Comparison of ENCODE assay signal across 1 cellular context in the genomic region with DNA sequence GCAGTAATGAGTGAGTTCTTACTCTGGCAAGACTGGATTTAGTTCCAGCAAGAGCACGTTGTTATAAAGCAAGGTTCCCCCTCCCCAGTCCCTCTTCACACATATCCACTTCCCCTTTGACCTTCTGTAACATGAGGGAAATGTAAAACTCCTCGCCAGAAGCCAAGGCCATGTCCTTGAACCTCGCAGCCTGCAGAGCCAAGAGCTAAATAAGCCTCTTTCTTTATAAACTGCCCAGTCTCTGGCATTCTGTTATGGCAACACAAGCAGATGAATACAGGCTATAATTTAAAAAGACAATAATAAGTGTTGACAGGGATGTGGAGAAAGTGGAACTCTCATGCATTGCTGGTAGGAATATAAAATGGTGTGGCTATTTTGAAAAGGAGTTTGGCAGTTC.
A peak's percentile ranks its signal among the peaks of the same experiment; 100 is the strongest.
TF ChIP-seq lines count a peak whose summit lies in the region.

No MANE protein-coding gene starts in this region.

TF ChIP-seq in HepG2, 621 proteins besides CTCF, POLR2A, EP300 and RAD21 (continued from another document):
- TF ChIP-seq, protein P1, sequence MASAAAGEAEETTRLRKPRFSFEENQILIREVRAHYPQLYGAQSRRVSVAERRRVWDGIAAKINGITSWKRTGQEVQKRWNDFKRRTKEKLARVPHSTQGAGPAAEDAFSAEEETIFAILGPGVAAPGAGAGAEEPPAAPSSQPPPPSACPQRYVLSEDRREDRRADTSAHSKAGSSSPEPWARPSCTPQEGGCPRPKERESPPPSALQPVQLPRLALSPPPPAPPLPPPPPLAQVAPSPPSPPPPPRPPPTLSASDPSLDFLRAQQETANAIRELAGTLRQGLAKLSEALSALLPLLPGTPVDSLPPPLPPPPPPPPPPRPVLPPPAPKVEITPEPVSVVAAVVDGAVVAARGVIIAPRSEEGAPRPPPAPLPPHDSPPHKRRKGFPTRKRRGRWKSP (CRISPR knock-in tag; IDR thresholded peaks at IDR 0.05), result no peak
- TF ChIP-seq ZFAT (CRISPR knock-in tag; conservative IDR thresholded peaks at IDR 0.05) (no peak), SMAD3 (CRISPR knock-in tag; IDR thresholded peaks at IDR 0.05) (no peak), BCL6 (CRISPR knock-in tag; IDR thresholded peaks at IDR 0.05) (peak; percentile 68), FOXC1 (CRISPR knock-in tag; IDR thresholded peaks at IDR 0.05; ENCODE audit: borderline replicate concordance) (peak; percentile 48; the same call in 1 of the 2 replicates), KLF6 (CRISPR knock-in tag; IDR thresholded peaks at IDR 0.05) (0 out of 2 replicates have a peak, but pooled peaks have one; percentile 29), ZNF552 (CRISPR knock-in tag; IDR thresholded peaks at IDR 0.05; ENCODE audit: borderline replicate concordance) (no peak), ZNF333 (CRISPR knock-in tag; IDR thresholded peaks at IDR 0.05; ENCODE audit: borderline replicate concordance) (no peak), ZNF567 (CRISPR knock-in tag; IDR thresholded peaks at IDR 0.05; ENCODE audit: borderline replicate concordance) (no peak), TEAD3 (CRISPR knock-in tag; optimal IDR thresholded peaks at IDR 0.05; ENCODE audit: borderline replicate concordance) (peak; percentile 39), KAT8 (CRISPR knock-in tag; IDR thresholded peaks at IDR 0.05) (peak; percentile 53; the same call in 1 of the 2 replicates), TOPORS (CRISPR knock-in tag; IDR thresholded peaks at IDR 0.05) (no peak), ZNF556 (CRISPR knock-in tag; IDR thresholded peaks at IDR 0.05; ENCODE audit: borderline replicate concordance) (no peak), ZSCAN22 (CRISPR knock-in tag; IDR thresholded peaks at IDR 0.05) (no peak), SALL2 (CRISPR knock-in tag; IDR thresholded peaks at IDR 0.05) (no peak), ZNF224 (CRISPR knock-in tag; IDR thresholded peaks at IDR 0.05) (no peak), SP5 (CRISPR knock-in tag; IDR thresholded peaks at IDR 0.05; ENCODE audit: borderline replicate concordance, low read depth) (no peak), ZNF317 (CRISPR knock-in tag; IDR thresholded peaks at IDR 0.05) (peak; percentile 89), CEBPB (IDR thresholded peaks at IDR 0.05; ENCODE audit: borderline replicate concordance, low read depth, low read length) (no peak), SMC3 (IDR thresholded peaks at IDR 0.05; ENCODE audit: low read length) (no peak), ZNF343 (CRISPR knock-in tag; IDR thresholded peaks at IDR 0.05) (no peak), EED (CRISPR knock-in tag; IDR thresholded peaks at IDR 0.05) (no peak), MED8 (CRISPR knock-in tag; IDR thresholded peaks at IDR 0.05; ENCODE audit: insufficient replicate concordance) (peak; percentile 24), ZNF367 (CRISPR knock-in tag; IDR thresholded peaks at IDR 0.05; ENCODE audit: borderline replicate concordance) (no peak)
- TF ChIP-seq, protein P2, sequence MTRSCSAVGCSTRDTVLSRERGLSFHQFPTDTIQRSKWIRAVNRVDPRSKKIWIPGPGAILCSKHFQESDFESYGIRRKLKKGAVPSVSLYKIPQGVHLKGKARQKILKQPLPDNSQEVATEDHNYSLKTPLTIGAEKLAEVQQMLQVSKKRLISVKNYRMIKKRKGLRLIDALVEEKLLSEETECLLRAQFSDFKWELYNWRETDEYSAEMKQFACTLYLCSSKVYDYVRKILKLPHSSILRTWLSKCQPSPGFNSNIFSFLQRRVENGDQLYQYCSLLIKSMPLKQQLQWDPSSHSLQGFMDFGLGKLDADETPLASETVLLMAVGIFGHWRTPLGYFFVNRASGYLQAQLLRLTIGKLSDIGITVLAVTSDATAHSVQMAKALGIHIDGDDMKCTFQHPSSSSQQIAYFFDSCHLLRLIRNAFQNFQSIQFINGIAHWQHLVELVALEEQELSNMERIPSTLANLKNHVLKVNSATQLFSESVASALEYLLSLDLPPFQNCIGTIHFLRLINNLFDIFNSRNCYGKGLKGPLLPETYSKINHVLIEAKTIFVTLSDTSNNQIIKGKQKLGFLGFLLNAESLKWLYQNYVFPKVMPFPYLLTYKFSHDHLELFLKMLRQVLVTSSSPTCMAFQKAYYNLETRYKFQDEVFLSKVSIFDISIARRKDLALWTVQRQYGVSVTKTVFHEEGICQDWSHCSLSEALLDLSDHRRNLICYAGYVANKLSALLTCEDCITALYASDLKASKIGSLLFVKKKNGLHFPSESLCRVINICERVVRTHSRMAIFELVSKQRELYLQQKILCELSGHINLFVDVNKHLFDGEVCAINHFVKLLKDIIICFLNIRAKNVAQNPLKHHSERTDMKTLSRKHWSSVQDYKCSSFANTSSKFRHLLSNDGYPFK (CRISPR knock-in tag; IDR thresholded peaks at IDR 0.05; ENCODE audit: borderline replicate concordance), result no peak
- TF ChIP-seq, protein P3, sequence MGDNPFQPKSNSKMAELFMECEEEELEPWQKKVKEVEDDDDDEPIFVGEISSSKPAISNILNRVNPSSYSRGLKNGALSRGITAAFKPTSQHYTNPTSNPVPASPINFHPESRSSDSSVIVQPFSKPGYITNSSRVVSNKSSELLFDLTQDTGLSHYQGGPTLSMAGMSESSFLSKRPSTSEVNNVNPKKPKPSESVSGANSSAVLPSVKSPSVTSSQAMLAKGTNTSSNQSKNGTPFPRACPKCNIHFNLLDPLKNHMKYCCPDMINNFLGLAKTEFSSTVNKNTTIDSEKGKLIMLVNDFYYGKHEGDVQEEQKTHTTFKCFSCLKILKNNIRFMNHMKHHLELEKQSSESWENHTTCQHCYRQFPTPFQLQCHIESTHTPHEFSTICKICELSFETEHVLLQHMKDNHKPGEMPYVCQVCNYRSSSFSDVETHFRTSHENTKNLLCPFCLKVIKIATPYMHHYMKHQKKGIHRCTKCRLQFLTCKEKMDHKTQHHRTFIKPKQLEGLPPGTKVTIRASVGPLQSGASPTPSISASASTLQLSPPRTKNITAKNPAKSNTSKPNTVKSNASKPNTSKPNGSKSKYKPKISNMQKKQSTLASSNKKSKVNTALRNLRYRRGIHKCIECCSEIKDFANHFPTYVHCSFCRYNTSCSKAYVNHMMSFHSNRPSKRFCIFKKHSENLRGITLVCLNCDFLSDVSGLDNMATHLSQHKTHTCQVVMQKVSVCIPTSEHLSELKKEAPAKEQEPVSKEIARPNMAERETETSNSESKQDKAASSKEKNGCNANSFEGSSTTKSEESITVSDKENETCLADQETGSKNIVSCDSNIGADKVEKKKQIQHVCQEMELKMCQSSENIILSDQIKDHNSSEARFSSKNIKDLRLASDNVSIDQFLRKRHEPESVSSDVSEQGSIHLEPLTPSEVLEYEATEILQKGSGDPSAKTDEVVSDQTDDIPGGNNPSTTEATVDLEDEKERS (CRISPR knock-in tag; IDR thresholded peaks at IDR 0.05), result no peak
- TF ChIP-seq, protein P4, sequence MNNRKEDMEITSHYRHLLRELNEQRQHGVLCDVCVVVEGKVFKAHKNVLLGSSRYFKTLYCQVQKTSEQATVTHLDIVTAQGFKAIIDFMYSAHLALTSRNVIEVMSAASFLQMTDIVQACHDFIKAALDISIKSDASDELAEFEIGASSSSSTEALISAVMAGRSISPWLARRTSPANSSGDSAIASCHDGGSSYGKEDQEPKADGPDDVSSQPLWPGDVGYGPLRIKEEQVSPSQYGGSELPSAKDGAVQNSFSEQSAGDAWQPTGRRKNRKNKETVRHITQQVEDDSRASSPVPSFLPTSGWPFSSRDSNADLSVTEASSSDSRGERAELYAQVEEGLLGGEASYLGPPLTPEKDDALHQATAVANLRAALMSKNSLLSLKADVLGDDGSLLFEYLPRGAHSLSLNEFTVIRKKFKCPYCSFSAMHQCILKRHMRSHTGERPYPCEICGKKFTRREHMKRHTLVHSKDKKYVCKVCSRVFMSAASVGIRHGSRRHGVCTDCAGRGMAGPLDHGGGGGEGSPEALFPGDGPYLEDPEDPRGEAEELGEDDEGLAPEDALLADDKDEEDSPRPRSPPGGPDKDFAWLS (CRISPR knock-in tag; IDR thresholded peaks at IDR 0.05; ENCODE audit: borderline replicate concordance), result no peak
- TF ChIP-seq, protein P5, sequence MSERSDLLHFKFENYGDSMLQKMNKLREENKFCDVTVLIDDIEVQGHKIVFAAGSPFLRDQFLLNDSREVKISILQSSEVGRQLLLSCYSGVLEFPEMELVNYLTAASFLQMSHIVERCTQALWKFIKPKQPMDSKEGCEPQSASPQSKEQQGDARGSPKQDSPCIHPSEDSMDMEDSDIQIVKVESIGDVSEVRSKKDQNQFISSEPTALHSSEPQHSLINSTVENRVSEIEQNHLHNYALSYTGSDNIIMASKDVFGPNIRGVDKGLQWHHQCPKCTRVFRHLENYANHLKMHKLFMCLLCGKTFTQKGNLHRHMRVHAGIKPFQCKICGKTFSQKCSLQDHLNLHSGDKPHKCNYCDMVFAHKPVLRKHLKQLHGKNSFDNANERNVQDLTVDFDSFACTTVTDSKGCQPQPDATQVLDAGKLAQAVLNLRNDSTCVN (CRISPR knock-in tag; IDR thresholded peaks at IDR 0.05; ENCODE audit: borderline replicate concordance), result no peak
- TF ChIP-seq, protein P6, sequence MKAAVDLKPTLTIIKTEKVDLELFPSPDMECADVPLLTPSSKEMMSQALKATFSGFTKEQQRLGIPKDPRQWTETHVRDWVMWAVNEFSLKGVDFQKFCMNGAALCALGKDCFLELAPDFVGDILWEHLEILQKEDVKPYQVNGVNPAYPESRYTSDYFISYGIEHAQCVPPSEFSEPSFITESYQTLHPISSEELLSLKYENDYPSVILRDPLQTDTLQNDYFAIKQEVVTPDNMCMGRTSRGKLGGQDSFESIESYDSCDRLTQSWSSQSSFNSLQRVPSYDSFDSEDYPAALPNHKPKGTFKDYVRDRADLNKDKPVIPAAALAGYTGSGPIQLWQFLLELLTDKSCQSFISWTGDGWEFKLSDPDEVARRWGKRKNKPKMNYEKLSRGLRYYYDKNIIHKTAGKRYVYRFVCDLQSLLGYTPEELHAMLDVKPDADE (CRISPR knock-in tag; IDR thresholded peaks at IDR 0.05), result no peak
- TF ChIP-seq, protein P7, sequence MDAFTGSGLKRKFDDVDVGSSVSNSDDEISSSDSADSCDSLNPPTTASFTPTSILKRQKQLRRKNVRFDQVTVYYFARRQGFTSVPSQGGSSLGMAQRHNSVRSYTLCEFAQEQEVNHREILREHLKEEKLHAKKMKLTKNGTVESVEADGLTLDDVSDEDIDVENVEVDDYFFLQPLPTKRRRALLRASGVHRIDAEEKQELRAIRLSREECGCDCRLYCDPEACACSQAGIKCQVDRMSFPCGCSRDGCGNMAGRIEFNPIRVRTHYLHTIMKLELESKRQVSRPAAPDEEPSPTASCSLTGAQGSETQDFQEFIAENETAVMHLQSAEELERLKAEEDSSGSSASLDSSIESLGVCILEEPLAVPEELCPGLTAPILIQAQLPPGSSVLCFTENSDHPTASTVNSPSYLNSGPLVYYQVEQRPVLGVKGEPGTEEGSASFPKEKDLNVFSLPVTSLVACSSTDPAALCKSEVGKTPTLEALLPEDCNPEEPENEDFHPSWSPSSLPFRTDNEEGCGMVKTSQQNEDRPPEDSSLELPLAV (CRISPR knock-in tag; conservative IDR thresholded peaks at IDR 0.05; ENCODE audit: low read depth), result no peak
